Comparison of ENCODE assay signal across 13 cellular contexts in the genomic region with DNA sequence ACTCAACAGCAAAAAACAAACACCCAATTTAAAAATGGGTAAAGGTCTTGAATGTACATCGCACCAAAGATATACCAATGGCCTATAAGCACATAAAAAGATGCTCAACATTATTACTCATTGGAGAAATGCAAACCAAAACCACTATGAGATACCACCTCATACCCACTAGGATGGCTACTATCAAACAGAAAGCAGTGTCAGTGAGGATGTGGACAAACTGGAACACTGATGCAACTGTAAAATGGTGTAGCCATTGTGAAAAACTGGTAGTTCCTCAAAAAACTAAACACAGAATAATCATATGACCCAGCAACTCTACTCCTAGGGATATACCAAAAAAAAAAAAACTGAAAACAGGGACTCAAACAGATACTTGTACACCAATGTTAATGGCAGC. TPM values are rescaled to one million over a fixed set of nuclear protein-coding genes. Genes with fewer than 3 reads are reported as not detected.
DNase-seq lines count a peak whose midpoint lies in the region; ATAC-seq lines count a peak whose summit lies in the region.
"Had no signal": no experiment of that assay in that cellular context is flagged by ENCODE, and none has a peak within 500 bp of the region (broad histone marks: within the 10 kb centered on the region; RNA-seq: fewer than 3 reads in every experiment).

No MANE protein-coding gene starts in this region.

- H3K9me3 Mint-ChIP-seq in activated T-cell treated with anti-CD3 and anti-CD28 coated beads, Interleukin-2, amount 50 U/mL, for 4 hours = no peaks in the 10 kb centered on the region
- H3K9me3 Mint-ChIP-seq in activated naive CD8-positive, alpha-beta T cell treated with anti-CD3 and anti-CD28 coated beads for 36 hours = peaks cover 5% of the 10 kb centered on the region
- H3K9me3 Mint-ChIP-seq in stimulated activated naive B cell treated with anti-CD40 and anti-IgM and Interleukin-4, amounts not matched to agents 10 μg/mL and 1 μg/mL and 100 μg/mL, for 72 hours = no peaks in the 10 kb centered on the region

- peaks cover 77% of the 10 kb centered on the region for H3K4me1 Mint-ChIP-seq in activated T-cell treated with anti-CD3 and anti-CD28 coated beads, Interleukin-2, amount 50 U/mL, for 4 hours (ENCODE audit: low read depth)
- peaks cover 65% of the 10 kb centered on the region for H3K4me1 Mint-ChIP-seq in activated naive CD8-positive, alpha-beta T cell treated with anti-CD3 and anti-CD28 coated beads for 36 hours
- peaks cover 44 to 75% of the 10 kb centered on the region in 2 donors for H3K4me1 Mint-ChIP-seq in stimulated activated naive B cell treated with anti-CD40 and anti-IgM and Interleukin-4, amounts not matched to agents 10 μg/mL and 1 μg/mL and 100 μg/mL, for 72 hours

- H3K27ac Mint-ChIP-seq in activated naive CD8-positive, alpha-beta T cell treated with anti-CD3 and anti-CD28 coated beads for 36 hours = peak overlapping the region; percentile 81
- H3K27ac Mint-ChIP-seq in stimulated activated naive B cell treated with anti-CD40 and anti-IgM and Interleukin-4, amounts not matched to agents 10 μg/mL and 1 μg/mL and 100 μg/mL, for 72 hours = no peak overlapping the region

- H3K4me3 Mint-ChIP-seq in activated T-cell treated with anti-CD3 and anti-CD28 coated beads, Interleukin-2, amount 50 U/mL, for 4 hours = no peak overlapping the region
- no peak overlapping the region for H3K4me3 Mint-ChIP-seq in activated naive CD8-positive, alpha-beta T cell treated with anti-CD3 and anti-CD28 coated beads for 36 hours
- H3K4me3 Mint-ChIP-seq in stimulated activated naive B cell treated with anti-CD40 and anti-IgM and Interleukin-4, amounts not matched to agents 10 μg/mL and 1 μg/mL and 100 μg/mL, for 72 hours = no peak overlapping the region

- no peak for DNase-seq in activated T-cell treated with anti-CD3 and anti-CD28 coated beads, Interleukin-2, amount 50 U/mL, for 4 hours
- DNase-seq in activated T-cell treated with anti-CD3 and anti-CD28 coated beads for 4 hours (no peak), iPS-NIHi7 (ENCODE audit: extremely low spot score) (no peak), NCI-H748 (lab: John Stamatoyannopoulos, UW; ENCODE audit: unreplicated experiment) (no peak)
- DNase-seq in activated naive CD8-positive, alpha-beta T cell treated with anti-CD3 and anti-CD28 coated beads for 36 hours = no peak
- DNase-seq in stimulated activated naive B cell treated with anti-CD40 and anti-IgM and Interleukin-4, amounts not matched to agents 10 μg/mL and 1 μg/mL and 100 μg/mL, for 72 hours = no peak
- DNase-seq: ACHN; activated effector memory CD4-positive, alpha-beta T cell treated with Interleukin-2 at 50 U/mL for 16 hours; Karpas-422; NCI-H82; T-helper 9 cell had no signal

- ATAC-seq in activated T-cell treated with anti-CD3 and anti-CD28 coated beads, Interleukin-2, amount 50 U/mL, for 4 hours = peak; percentile 53 to 77
- ATAC-seq in HG03432 (IDR thresholded peaks at IDR 0.05; ENCODE audit: unreplicated experiment) = peak; percentile 37
- ATAC-seq in stimulated activated naive B cell treated with anti-CD40 and anti-IgM and Interleukin-4, amounts not matched to agents 10 μg/mL and 1 μg/mL and 100 μg/mL, for 72 hours (replicated peaks) = peak; percentile 77 to 80
- no peak for ATAC-seq in esophagus mucosa

- H3K36me3 Mint-ChIP-seq in activated T-cell treated with anti-CD3 and anti-CD28 coated beads, Interleukin-2, amount 50 U/mL, for 4 hours (ENCODE audit: insufficient read depth) = peaks cover 6% of the 10 kb centered on the region
- peaks cover 19% of the 10 kb centered on the region for H3K36me3 Mint-ChIP-seq in activated naive CD8-positive, alpha-beta T cell treated with anti-CD3 and anti-CD28 coated beads for 36 hours
- peaks cover 1 to 4% of the 10 kb centered on the region in 2 donors for H3K36me3 Mint-ChIP-seq in stimulated activated naive B cell treated with anti-CD40 and anti-IgM and Interleukin-4, amounts not matched to agents 10 μg/mL and 1 μg/mL and 100 μg/mL, for 72 hours

- H3K27me3 Mint-ChIP-seq in activated T-cell treated with anti-CD3 and anti-CD28 coated beads, Interleukin-2, amount 50 U/mL, for 4 hours (ENCODE audit: low read depth) = no peaks in the 10 kb centered on the region
- no peaks in the 10 kb centered on the region for H3K27me3 Mint-ChIP-seq in activated naive CD8-positive, alpha-beta T cell treated with anti-CD3 and anti-CD28 coated beads for 36 hours
- H3K27me3 Mint-ChIP-seq in stimulated activated naive B cell treated with anti-CD40 and anti-IgM and Interleukin-4, amounts not matched to agents 10 μg/mL and 1 μg/mL and 100 μg/mL, for 72 hours = no peaks in the 10 kb centered on the region

RNA-seq across cellular contexts. Expression of gene CDK17, which starts 49.3 kb away (rescaled TPM):
- total RNA-seq in activated T-cell treated with anti-CD3 and anti-CD28 coated beads, Interleukin-2, amount 50 U/mL, for 4 hours = 10 to 100 TPM; 29.9 to 37.4 (median 35.8) TPM
- 10 to 100 TPM; 30.1 to 31.7 TPM for total RNA-seq in activated naive CD8-positive, alpha-beta T cell treated with anti-CD3 and anti-CD28 coated beads for 36 hours
- 16.7 TPM for total RNA-seq in esophagus mucosa
